In genomic region chr19:43575156-43575950, GRCh38 we compare ENCODE assay signal across 7 cellular contexts.
DNase-seq lines count a peak whose midpoint lies in the region; ATAC-seq and TF ChIP-seq lines count a peak whose summit lies in the region.

Gene PINLYP, plus strand, starts transcription at chr19:43575801. Its CDS starts 1,391 bp downstream, at chr19:43577192.
Gene XRCC1, minus strand, starts transcription at chr19:43575527. Its CDS starts 69 bp downstream, at chr19:43575458.

- ATAC-seq in GM18505 (IDR thresholded peaks at IDR 0.05; ENCODE audit: unreplicated experiment) (peak; percentile 96), HG02973 (IDR thresholded peaks at IDR 0.05; ENCODE audit: unreplicated experiment) (peak; percentile 94)

- peak; percentile 40 for TF ChIP-seq POLR2A in GM18505 (IDR thresholded peaks at IDR 0.05; ENCODE audit: borderline replicate concordance, extremely low read depth, insufficient read depth, insufficient read length)

- DNase-seq in NCI-H2029 (lab: John Stamatoyannopoulos, UW) (peak; percentile 99), T1000 (lab: John Stamatoyannopoulos, UW) (peak; percentile 90), astrocyte of the hippocampus (ENCODE audit: low read depth, low spot score) (peak; percentile 99), hippocampal formation (lab: John Stamatoyannopoulos, UW) (peak; percentile 93 to 99), retina (peak; percentile 97)

Comparison
In these comparisons a context has a peak if more than half of its experiments do, and no peak if none do; other contexts are left out.
1. Peak in every context shown above with its lines: DNase-seq and ATAC-seq.